19 cellular contexts compared by ENCODE assay signal in the genomic region with DNA sequence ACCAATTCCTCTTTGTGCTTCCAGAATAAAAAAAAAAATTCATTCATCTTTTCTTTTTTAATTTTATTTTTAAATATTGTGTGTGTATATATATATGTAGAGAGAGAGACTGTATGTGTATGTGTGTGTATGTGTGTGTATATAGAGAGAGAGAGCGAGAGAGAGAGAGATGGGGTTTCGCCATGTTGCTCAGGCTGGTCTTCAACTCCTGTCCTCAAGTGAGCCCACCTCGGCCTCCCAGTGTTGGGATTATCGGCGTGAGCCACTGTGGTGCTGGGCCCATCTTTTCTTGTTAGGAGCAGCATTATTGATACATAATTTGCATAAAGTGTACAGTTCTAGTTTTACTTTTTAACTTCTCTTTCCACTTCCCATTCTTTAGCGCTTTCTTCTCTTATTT. TPM values are rescaled to one million over a fixed set of nuclear protein-coding genes. Genes with fewer than 3 reads are reported as not detected.
DNase-seq lines count a peak whose midpoint lies in the region; ATAC-seq and TF ChIP-seq lines count a peak whose summit lies in the region.
"Had no signal": no experiment of that assay in that cellular context is flagged by ENCODE, and none has a peak within 500 bp of the region (broad histone marks: within the 10 kb centered on the region; RNA-seq: fewer than 3 reads in every experiment).

No MANE protein-coding gene starts in this region.

- no peak overlapping the region for H3K9ac ChIP-seq in trophoblast cell (ENCODE audit: low read length)

- H3K4me1 ChIP-seq in trophoblast cell (ENCODE audit: control insufficient read depth in 1 of 2, insufficient read depth in 2 of 2, low read length in 2 of 2), result no peaks in the 10 kb centered on the region

- no peaks in the 10 kb centered on the region for H3K27me3 ChIP-seq in trophoblast cell (ENCODE audit: insufficient read depth, low read length)
- H3K27me3 ChIP-seq: dorsolateral prefrontal cortex, foreskin keratinocyte, sigmoid colon, stomach had no signal

- no peak overlapping the region for H3K14ac ChIP-seq in trophoblast cell (ENCODE audit: low read length)

- CTCF ChIA-PET in WTC11 (lab: Charles Lee), result no interaction called here

- H3K4me3 Mint-ChIP-seq in WTC11 (no peak overlapping the region), endothelial cell (ENCODE audit: unreplicated experiment) (no peak overlapping the region)
- H3K4me3 Mint-ChIP-seq: GM23338, type B pancreatic cell had no signal

- H3K27ac Mint-ChIP-seq in WTC11 (peak overlapping the region; percentile 54; the same call in 1 of the 2 replicates), endothelial cell (ENCODE audit: unreplicated experiment) (no peak overlapping the region)
- H3K27ac Mint-ChIP-seq: GM23338 had no signal

- peak; percentile 24 for ATAC-seq in GM21576 (IDR thresholded peaks at IDR 0.05; ENCODE audit: unreplicated experiment)
- no peak for ATAC-seq in WTC11
- no peak for ATAC-seq in GM19324 (IDR thresholded peaks at IDR 0.05; ENCODE audit: low FRiP score, unreplicated experiment)
- ATAC-seq: foreskin keratinocyte, GM23338 had no signal

- H3K9me3 Mint-ChIP-seq in WTC11 (peaks cover 10% of the 10 kb centered on the region), endothelial cell (ENCODE audit: unreplicated experiment) (no peaks in the 10 kb centered on the region)

- H3K79me1 ChIP-seq in trophoblast cell (ENCODE audit: low read length), result no peaks in the 10 kb centered on the region

- H3K23ac ChIP-seq in trophoblast cell (ENCODE audit: low read length), result no peak overlapping the region

- POLR2A ChIA-PET in WTC11 (lab: Charles Lee), result no interaction called here

- no peak overlapping the region for H2AK5ac ChIP-seq in trophoblast cell (ENCODE audit: low read length)

- TF ChIP-seq CTCF in GM12864 (IDR thresholded peaks at IDR 0.05; ENCODE audit: low read depth, low read length, missing control alignments) (no peak), WTC11 (IDR thresholded peaks at IDR 0.05) (no peak), endothelial cell (IDR thresholded peaks at IDR 0.05; ENCODE audit: unreplicated experiment) (no peak)

- H4K91ac ChIP-seq in trophoblast cell (ENCODE audit: low read depth, low read length), result no peak overlapping the region

- no peaks in the 10 kb centered on the region for H3K36me3 ChIP-seq in trophoblast cell (ENCODE audit: control insufficient read depth in 1 of 2, insufficient read depth in 2 of 2, low read length in 2 of 2)
- H3K36me3 ChIP-seq: sigmoid colon, stomach had no signal

- peak overlapping the region; percentile 67 for H3K4ac ChIP-seq in trophoblast cell (ENCODE audit: low read depth, low read length)

- H3K4me2 ChIP-seq in trophoblast cell (ENCODE audit: low read length), result no peak overlapping the region
- H3K4me2 ChIP-seq: GM23338 had no signal

- H3K36me3 Mint-ChIP-seq in WTC11, result peaks cover 14% of the 10 kb centered on the region
- no peaks in the 10 kb centered on the region for H3K36me3 Mint-ChIP-seq in endothelial cell (ENCODE audit: low read depth, unreplicated experiment)
- H3K36me3 Mint-ChIP-seq: type B pancreatic cell had no signal

- no peaks in the 10 kb centered on the region for H3K9me3 ChIP-seq in trophoblast cell (ENCODE audit: insufficient read depth, low read depth, low read length)
- H3K9me3 ChIP-seq: sigmoid colon had no signal

- no peak overlapping the region for H2AFZ ChIP-seq in trophoblast cell (ENCODE audit: insufficient read depth, low read length, poor library complexity)
- H2AFZ ChIP-seq: GM23338 had no signal

- peak overlapping the region; percentile 42 for H3K4me3 ChIP-seq in GM12864 (ENCODE audit: low read depth, low read length)
- no peak overlapping the region for H3K4me3 ChIP-seq in trophoblast cell (ENCODE audit: low read depth, low read length)
- H3K4me3 ChIP-seq: dorsolateral prefrontal cortex, GM23338, lung, sigmoid colon, stomach had no signal

- no peak overlapping the region for H3K18ac ChIP-seq in trophoblast cell (ENCODE audit: low read length)

- WGBS in trophoblast cell (ENCODE audit: extremely low coverage, insufficient coverage, insufficient read length), result no CpG with 5 or more reads among the region's 6 CpGs

- no peak overlapping the region for H2BK12ac ChIP-seq in trophoblast cell (ENCODE audit: low read length)

- DNase-seq in GM12864 (ENCODE audit: low read depth) (no peak), WTC11 (ENCODE audit: low spot score) (no peak), trophoblast cell (no peak), endothelial cell (ENCODE audit: low spot score) (no peak), HK-2 (ENCODE audit: unreplicated experiment) (no peak)
- DNase-seq: activated CD4-positive, CD25-positive, alpha-beta regulatory T cell treated with anti-CD3 and anti-CD28 coated beads, Interleukin-2, amount 50 U/mL, for 72 hours; amygdala; dorsolateral prefrontal cortex; foreskin keratinocyte; hippocampal formation; NCI-H1417 treated with DMSO at 0.1 percent for 48 hours; sigmoid colon; stimulated activated CD4-positive, alpha-beta T cell treated with anti-CD3 and anti-CD28 coated beads, Interleukin-1b, Interleukin-23, amount 100 ng/mL, for 48 hours; stomach had no signal

- no peaks in the 10 kb centered on the region for H3K27me3 Mint-ChIP-seq in WTC11 (ENCODE audit: low read depth)
- H3K27me3 Mint-ChIP-seq in endothelial cell (ENCODE audit: unreplicated experiment), result peaks cover 2% of the 10 kb centered on the region
- H3K27me3 Mint-ChIP-seq: type B pancreatic cell had no signal

- H3K27ac ChIP-seq in trophoblast cell (ENCODE audit: low read depth, low read length), result no peak overlapping the region
- H3K27ac ChIP-seq: dorsolateral prefrontal cortex, foreskin keratinocyte, sigmoid colon, stomach had no signal

- H3K4me1 Mint-ChIP-seq in WTC11 (peaks cover 41% of the 10 kb centered on the region), endothelial cell (ENCODE audit: unreplicated experiment) (peaks cover 29% of the 10 kb centered on the region)

- no peaks in the 10 kb centered on the region for H3K79me2 ChIP-seq in trophoblast cell (ENCODE audit: control insufficient read depth, insufficient read depth, low read length, poor library complexity)

- H4K8ac ChIP-seq in trophoblast cell (ENCODE audit: low read depth, low read length), result no peak overlapping the region

- no peak overlapping the region for H2BK120ac ChIP-seq in trophoblast cell (ENCODE audit: insufficient read depth, low read length, poor library complexity)

- H4K12ac ChIP-seq in trophoblast cell (ENCODE audit: low read depth, low read length), result no peak overlapping the region

- H2BK5ac ChIP-seq in trophoblast cell (ENCODE audit: low read depth, low read length, poor library complexity), result no peak overlapping the region

TF ChIP-seq in WTC11, 78 proteins besides CTCF, POLR2A, EP300 and RAD21 (continues in another document):
- TF ChIP-seq CREB1 (CRISPR knock-in tag; IDR thresholded peaks at IDR 0.05) (no peak), USF1 (CRISPR knock-in tag; IDR thresholded peaks at IDR 0.05) (no peak), GRHL2 (CRISPR knock-in tag; IDR thresholded peaks at IDR 0.05; ENCODE audit: insufficient replicate concordance, severe bottlenecking) (no peak), NFATC4 (CRISPR knock-in tag; IDR thresholded peaks at IDR 0.05) (no peak), ZNF671 (CRISPR knock-in tag; IDR thresholded peaks at IDR 0.05) (no peak), STAT6 (CRISPR knock-in tag; conservative IDR thresholded peaks at IDR 0.05; ENCODE audit: low read depth) (no peak), NR3C1 (CRISPR knock-in tag; conservative IDR thresholded peaks at IDR 0.05; ENCODE audit: low read depth) (no peak), ZNF138 (CRISPR knock-in tag; conservative IDR thresholded peaks at IDR 0.05) (no peak), ZNF263 (CRISPR knock-in tag; IDR thresholded peaks at IDR 0.05; ENCODE audit: low read depth) (no peak)
- TF ChIP-seq, protein P1, sequence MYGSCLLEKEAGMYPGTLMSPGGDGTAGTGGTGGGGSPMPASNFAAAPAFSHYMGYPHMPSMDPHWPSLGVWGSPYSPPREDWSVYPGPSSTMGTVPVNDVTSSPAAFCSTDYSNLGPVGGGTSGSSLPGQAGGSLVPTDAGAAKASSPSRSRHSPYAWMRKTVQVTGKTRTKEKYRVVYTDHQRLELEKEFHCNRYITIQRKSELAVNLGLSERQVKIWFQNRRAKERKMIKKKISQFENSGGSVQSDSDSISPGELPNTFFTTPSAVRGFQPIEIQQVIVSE (CRISPR knock-in tag; IDR thresholded peaks at IDR 0.05; ENCODE audit: borderline replicate concordance), result no peak
- TF ChIP-seq, protein P2, sequence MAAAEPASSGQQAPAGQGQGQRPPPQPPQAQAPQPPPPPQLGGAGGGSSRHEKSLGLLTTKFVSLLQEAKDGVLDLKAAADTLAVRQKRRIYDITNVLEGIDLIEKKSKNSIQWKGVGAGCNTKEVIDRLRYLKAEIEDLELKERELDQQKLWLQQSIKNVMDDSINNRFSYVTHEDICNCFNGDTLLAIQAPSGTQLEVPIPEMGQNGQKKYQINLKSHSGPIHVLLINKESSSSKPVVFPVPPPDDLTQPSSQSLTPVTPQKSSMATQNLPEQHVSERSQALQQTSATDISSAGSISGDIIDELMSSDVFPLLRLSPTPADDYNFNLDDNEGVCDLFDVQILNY (CRISPR knock-in tag; IDR thresholded peaks at IDR 0.05), result no peak

RNA-seq across cellular contexts. Expression of gene KDM6A, which starts 33.6 kb away (rescaled TPM):
- total RNA-seq in WTC11 (2021), result 45.0 to 52.0 TPM (median 48.3 TPM) in 3 replicates
- 60.3 and 60.8 TPM in 2 replicates for polyA plus RNA-seq in trophoblast cell (2013)
- total RNA-seq in endothelial cell (ENCODE audit: unreplicated experiment), result 38.4 TPM
